ENCODE assay signal across 12 cellular contexts in genomic region chrX:12958059-12958458, GRCh38. TPM values are rescaled to one million over a fixed set of nuclear protein-coding genes. Genes with fewer than 3 reads are reported as not detected.
DNase-seq lines count a peak whose midpoint lies in the region; ATAC-seq and TF ChIP-seq lines count a peak whose summit lies in the region.
"Had no signal": no experiment of that assay in that cellular context is flagged by ENCODE, and none has a peak within 500 bp of the region (broad histone marks: within the 10 kb centered on the region; RNA-seq: fewer than 3 reads in every experiment).

No MANE protein-coding gene starts in this region.

- no peaks in the 10 kb centered on the region for H3K36me3 ChIP-seq in CD8-positive, alpha-beta memory T cell (ENCODE audit: insufficient read depth, low read length)
- H3K36me3 ChIP-seq in naive thymus-derived CD4-positive, alpha-beta T cell (ENCODE audit: control insufficient read depth in 2 of 3, insufficient read depth in 3 of 3, low read length in 3 of 3): no peaks in the 10 kb centered on the region
- H3K36me3 ChIP-seq: esophagus muscularis mucosa had no signal

- CTCF ChIA-PET in CD8-positive, alpha-beta memory T cell (lab: Charles Lee): interaction anchor here (1.4 to 4.1 kb wide), 4 partner anchors 10 to 134 kb away, joined by 4 to 42 read pairs (median 16); partner anchors contain the start of gene TMSB4X
- CTCF ChIA-PET in activated CD8-positive, alpha-beta T cell treated with anti-CD3 and anti-CD28 coated beads for 36 hours (lab: Charles Lee): interaction anchor here (0.8 to 3.7 kb wide), 4 partner anchors 10 to 61 kb away, joined by 3 to 23 read pairs (median 4); no protein-coding TSS in a partner anchor
- CTCF ChIA-PET in naive thymus-derived CD4-positive, alpha-beta T cell (lab: Charles Lee): interaction anchor here (0.9 to 4.3 kb wide), 5 partner anchors 8 to 530 kb away, joined by 3 to 36 read pairs (median 4); partner anchors contain the start of gene TMSB4X

- intact Hi-C loops in activated CD8-positive, alpha-beta T cell treated with anti-CD3 and anti-CD28 coated beads for 36 hours (cut with micrococcal nuclease): no loop called here
- intact Hi-C loops in naive thymus-derived CD4-positive, alpha-beta T cell (cut with micrococcal nuclease): loop anchor here (10.0 kb wide), 2 partner anchors 777 to 1077 kb away; partner anchors contain the start of genes OFD1 (in 2 of the 2) and TRAPPC2 (in 2 of the 2)

- peak overlapping the region; percentile 75 to 91 (median 87) for H3K4me3 Mint-ChIP-seq in CD8-positive, alpha-beta memory T cell
- H3K4me3 Mint-ChIP-seq in activated CD8-positive, alpha-beta T cell treated with anti-CD3 and anti-CD28 coated beads for 36 hours: peak overlapping the region; percentile 75
- H3K4me3 Mint-ChIP-seq in naive thymus-derived CD4-positive, alpha-beta T cell: peak overlapping the region; percentile 70 to 89 (median 82)

- no peak for DNase-seq in CD8-positive, alpha-beta memory T cell
- no peak for DNase-seq in activated CD8-positive, alpha-beta T cell treated with anti-CD3 and anti-CD28 coated beads for 36 hours
- no peak for DNase-seq in naive thymus-derived CD4-positive, alpha-beta T cell
- DNase-seq in GDM1 (lab: John Stamatoyannopoulos, UW) (no peak), OCI-M2 (lab: John Stamatoyannopoulos, UW; ENCODE audit: unreplicated experiment) (no peak)
- no peak for DNase-seq in activated effector memory CD4-positive, alpha-beta T cell treated with Interleukin-2 at 50 U/mL for 16 hours
- DNase-seq: NCI-H1930; stimulated activated CD4-positive, alpha-beta T cell treated with anti-CD3 and anti-CD28 coated beads, Interleukin-4, amount 100 ng/mL, for 1 hour had no signal

- no peaks in the 10 kb centered on the region for H3K27me3 ChIP-seq in CD8-positive, alpha-beta memory T cell (ENCODE audit: insufficient read depth, low read length, poor library complexity, severe bottlenecking)
- no peaks in the 10 kb centered on the region for H3K27me3 ChIP-seq in naive thymus-derived CD4-positive, alpha-beta T cell (ENCODE audit: control insufficient read depth in 2 of 2, insufficient read depth in 2 of 2, low read length in 2 of 2)
- H3K27me3 ChIP-seq: esophagus muscularis mucosa had no signal

- H3K4me1 ChIP-seq in CD8-positive, alpha-beta memory T cell (ENCODE audit: insufficient read depth, low read length): peaks cover 74% of the 10 kb centered on the region
- peaks cover 71 to 72% of the 10 kb centered on the region in 2 donors for H3K4me1 ChIP-seq in naive thymus-derived CD4-positive, alpha-beta T cell (ENCODE audit: control insufficient read depth in 2 of 2, insufficient read depth in 2 of 2, low read length in 2 of 2)

- POLR2A ChIA-PET in CD8-positive, alpha-beta memory T cell (lab: Charles Lee): interaction anchor here (1.1 to 7.5 kb wide), 2 partner anchors 14 to 22 kb away, joined by 4 to 194 read pairs; partner anchors contain the start of gene TMSB4X
- POLR2A ChIA-PET in activated CD8-positive, alpha-beta T cell treated with anti-CD3 and anti-CD28 coated beads for 36 hours (lab: Charles Lee): interaction anchor here (1.6 to 15.9 kb wide), 3 partner anchors 8 to 128 kb away, joined by 4 to 621 read pairs (median 31); partner anchors contain the start of gene TMSB4X
- POLR2A ChIA-PET in naive thymus-derived CD4-positive, alpha-beta T cell (lab: Charles Lee): interaction anchor here (0.6 to 18.7 kb wide), 6 partner anchors 15 to 143 kb away, joined by 3 to 1267 read pairs (median 6); partner anchors contain the start of gene TMSB4X

- TF ChIP-seq CTCF in activated CD8-positive, alpha-beta T cell treated with anti-CD3 and anti-CD28 coated beads for 36 hours (IDR thresholded peaks at IDR 0.05): no peak

- no peaks in the 10 kb centered on the region for H3K27me3 Mint-ChIP-seq in CD8-positive, alpha-beta memory T cell
- H3K27me3 Mint-ChIP-seq in activated CD8-positive, alpha-beta T cell treated with anti-CD3 and anti-CD28 coated beads for 36 hours: no peaks in the 10 kb centered on the region
- no peaks in the 10 kb centered on the region for H3K27me3 Mint-ChIP-seq in naive thymus-derived CD4-positive, alpha-beta T cell

- ATAC-seq in activated CD8-positive, alpha-beta T cell treated with anti-CD3 and anti-CD28 coated beads for 36 hours: no peak
- ATAC-seq in naive thymus-derived CD4-positive, alpha-beta T cell: no peak
- no peak for ATAC-seq in HG03520 (IDR thresholded peaks at IDR 0.05; ENCODE audit: unreplicated experiment)

- H3K4me1 Mint-ChIP-seq in CD8-positive, alpha-beta memory T cell: peaks cover 79 to 86% (median 80%) of the 10 kb centered on the region in 3 donors
- H3K4me1 Mint-ChIP-seq in activated CD8-positive, alpha-beta T cell treated with anti-CD3 and anti-CD28 coated beads for 36 hours (ENCODE audit: low read depth): peaks cover 60% of the 10 kb centered on the region
- peaks cover 29 to 88% (median 72%) of the 10 kb centered on the region in 7 donors for H3K4me1 Mint-ChIP-seq in naive thymus-derived CD4-positive, alpha-beta T cell

- peak; percentile 7 for TF ChIP-seq POLR2A in GM18526 (IDR thresholded peaks at IDR 0.05; ENCODE audit: extremely low read depth, insufficient read length)

- peak overlapping the region; percentile 91 to 99 (median 96) for H3K27ac Mint-ChIP-seq in CD8-positive, alpha-beta memory T cell
- peak overlapping the region; percentile 97 for H3K27ac Mint-ChIP-seq in activated CD8-positive, alpha-beta T cell treated with anti-CD3 and anti-CD28 coated beads for 36 hours
- peak overlapping the region; percentile 94 to 99 (median 97) for H3K27ac Mint-ChIP-seq in naive thymus-derived CD4-positive, alpha-beta T cell

- H3K9me3 ChIP-seq in CD8-positive, alpha-beta memory T cell (ENCODE audit: low read length): no peaks in the 10 kb centered on the region
- no peaks in the 10 kb centered on the region for H3K9me3 ChIP-seq in naive thymus-derived CD4-positive, alpha-beta T cell (ENCODE audit: control insufficient read depth in 2 of 3, low read length in 3 of 3)
- H3K9me3 ChIP-seq: esophagus muscularis mucosa had no signal

- peak overlapping the region; percentile 26 for H3K4me3 ChIP-seq in CD8-positive, alpha-beta memory T cell (ENCODE audit: low read length)
- peak overlapping the region; percentile 18 for H3K4me3 ChIP-seq in naive thymus-derived CD4-positive, alpha-beta T cell (ENCODE audit: low read length)
- H3K4me3 ChIP-seq: esophagus muscularis mucosa had no signal

- H3K36me3 Mint-ChIP-seq in CD8-positive, alpha-beta memory T cell: no peaks in the 10 kb centered on the region
- H3K36me3 Mint-ChIP-seq in activated CD8-positive, alpha-beta T cell treated with anti-CD3 and anti-CD28 coated beads for 36 hours (ENCODE audit: low read depth): peaks cover 18% of the 10 kb centered on the region
- peaks cover 0 to 6% (median 0%) of the 10 kb centered on the region in 5 donors for H3K36me3 Mint-ChIP-seq in naive thymus-derived CD4-positive, alpha-beta T cell

- H3K27ac ChIP-seq in CD8-positive, alpha-beta memory T cell (ENCODE audit: low read depth, low read length): peak overlapping the region; percentile 48
- peak overlapping the region; percentile 83 for H3K27ac ChIP-seq in naive thymus-derived CD4-positive, alpha-beta T cell (ENCODE audit: low read depth, low read length)

- no peaks in the 10 kb centered on the region for H3K9me3 Mint-ChIP-seq in CD8-positive, alpha-beta memory T cell
- H3K9me3 Mint-ChIP-seq in activated CD8-positive, alpha-beta T cell treated with anti-CD3 and anti-CD28 coated beads for 36 hours: no peaks in the 10 kb centered on the region
- peaks cover 0 to 2% (median 0%) of the 10 kb centered on the region in 11 donors for H3K9me3 Mint-ChIP-seq in naive thymus-derived CD4-positive, alpha-beta T cell

RNA-seq across cellular contexts. Expression of gene TMSB4X, which starts 16.9 kb away (rescaled TPM):
- 1,000 to 10,000 TPM; 3,415 to 3,478 TPM for total RNA-seq in CD8-positive, alpha-beta memory T cell
- 28,788 TPM for polyA plus RNA-seq in CD8-positive, alpha-beta memory T cell
- total RNA-seq in activated CD8-positive, alpha-beta T cell treated with anti-CD3 and anti-CD28 coated beads for 36 hours: 1,000 to 10,000 TPM; 5,169 to 5,393 TPM
- over 10,000 TPM in 1 of 5 experiments, 1,000 to 10,000 TPM in 4; 3,911 to 13,454 (median 4,935) TPM for total RNA-seq in naive thymus-derived CD4-positive, alpha-beta T cell
- polyA plus RNA-seq in naive thymus-derived CD4-positive, alpha-beta T cell: over 10,000 TPM; 26,512 to 30,787 TPM

RNA-seq across cellular contexts. Expression of gene TLR8, which starts 51.6 kb away (rescaled TPM):
- total RNA-seq in CD8-positive, alpha-beta memory T cell: under 1 TPM in 1 of 2 experiments, not detected in 1; 0.07 TPM
- polyA plus RNA-seq in CD8-positive, alpha-beta memory T cell: not detected
- total RNA-seq in activated CD8-positive, alpha-beta T cell treated with anti-CD3 and anti-CD28 coated beads for 36 hours: not detected
- total RNA-seq in naive thymus-derived CD4-positive, alpha-beta T cell: 10 to 100 TPM in 1 of 5 experiments, under 1 TPM in 3, not detected in 1; 0.35 to 15.2 (median 0.51) TPM
- not detected for polyA plus RNA-seq in naive thymus-derived CD4-positive, alpha-beta T cell
- total RNA-seq: bronchial epithelial cell had no signal
